20 cellular contexts compared by ENCODE assay signal in the genomic region with DNA sequence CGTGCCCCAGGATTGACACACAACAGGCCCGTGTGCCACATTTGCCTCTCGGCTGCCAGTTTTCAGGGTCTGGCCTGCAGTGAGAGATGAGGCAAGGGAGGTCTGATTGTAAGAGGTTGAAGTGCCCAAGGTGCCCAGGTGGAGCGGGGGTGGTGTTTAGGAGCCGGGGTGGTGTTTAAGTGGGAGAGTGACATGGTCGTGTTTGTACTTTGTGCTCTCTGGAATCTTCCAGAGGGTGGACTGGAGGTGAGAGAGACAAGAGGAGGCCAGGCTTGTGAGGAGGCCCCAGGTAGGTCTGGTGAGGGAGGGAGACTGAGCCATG. TPM values are rescaled to one million over a fixed set of nuclear protein-coding genes. Genes with fewer than 3 reads are reported as not detected.
A peak's percentile ranks its signal among the peaks of the same experiment; 100 is the strongest.
DNase-seq lines count a peak whose midpoint lies in the region; ATAC-seq and TF ChIP-seq lines count a peak whose summit lies in the region.
"Had no signal": no experiment of that assay in that cellular context is flagged by ENCODE, and none has a peak within 500 bp of the region (broad histone marks: within the 10 kb centered on the region; RNA-seq: fewer than 3 reads in every experiment).

No MANE protein-coding gene starts in this region.

- 78% methylated on average over 5 of the region's 6 CpGs; no CpG with 5 or more reads in 1 of the 2 experiments for WGBS in IMR-90 (ENCODE audit: extremely low coverage in 2 of 2, insufficient read length in 1 of 2), 2 experiments
- no CpG with 5 or more reads among the region's 6 CpGs for WGBS in neuronal stem cell (ENCODE audit: extremely low coverage in 2 of 2, insufficient read length in 2 of 2, insufficient replicate concordance in 1 of 2), 2 donors

- in situ Hi-C loops in IMR-90 (cut with MboI; ENCODE audit: low sequenced_read_pairs): no loop called here

- TF ChIP-seq CTCF in Caco-2 (IDR thresholded peaks at IDR 0.05; ENCODE audit: insufficient read depth in 1 of 2, low read depth in 1 of 2, low read length in 1 of 2, severe bottlenecking in 1 of 2, unreplicated experiment in 1 of 2) (no peak), IMR-90 (conservative IDR thresholded peaks at IDR 0.05; ENCODE audit: low read depth, low read length) (no peak), endothelial cell (IDR thresholded peaks at IDR 0.05; ENCODE audit: unreplicated experiment) (no peak)

- TF ChIP-seq POLR2A in IMR-90 (IDR thresholded peaks at IDR 0.05; ENCODE audit: low read depth, low read length): no peak

- H4K5ac ChIP-seq in IMR-90 (ENCODE audit: low read depth, low read length): no peak overlapping the region

- H3K56ac ChIP-seq in IMR-90 (ENCODE audit: extremely low read depth, insufficient read depth, low read length): no peak overlapping the region

- H2AK9ac ChIP-seq in IMR-90 (replicated peaks; ENCODE audit: low read depth, low read length, poor library complexity): peak overlapping the region; percentile 96

- H3K4me2 ChIP-seq in IMR-90 (ENCODE audit: low read depth, low read length) (no peak overlapping the region), neuronal stem cell (ENCODE audit: insufficient read depth, low read length, poor library complexity, severe bottlenecking) (no peak overlapping the region)

- ATAC-seq in IMR-90 (ENCODE audit: low read depth) (no peak), HG03432 (IDR thresholded peaks at IDR 0.05; ENCODE audit: unreplicated experiment) (no peak)
- ATAC-seq: T-cell had no signal

- H3K9ac ChIP-seq in IMR-90 (ENCODE audit: low read depth, low read length): no peak overlapping the region
- H3K9ac ChIP-seq in neuronal stem cell (ENCODE audit: low read depth, low read length, poor library complexity): no peak overlapping the region

- H3K27ac ChIP-seq in IMR-90 (ENCODE audit: insufficient read depth, low read length) (no peak overlapping the region), neuronal stem cell (replicated peaks; ENCODE audit: low read length) (no peak overlapping the region)
- H3K27ac ChIP-seq: adrenal gland, neutrophil had no signal

- peak overlapping the region; percentile 78 for H2AK5ac ChIP-seq in IMR-90 (ENCODE audit: low read depth, low read length)
- peak overlapping the region; percentile 72 for H2AK5ac ChIP-seq in neuronal stem cell (ENCODE audit: low read depth, low read length)

- TF ChIP-seq RAD21 in IMR-90 (IDR thresholded peaks at IDR 0.05; ENCODE audit: low read length): no peak

- dilution Hi-C loops in IMR-90 (cut with HindIII; ENCODE audit: low sequenced_read_pairs, unreplicated experiment): no loop called here

- H3K36me3 ChIP-seq in Caco-2 (ENCODE audit: control insufficient read depth, insufficient read depth, low read length) (no peaks in the 10 kb centered on the region), IMR-90 (ENCODE audit: control insufficient read depth, insufficient read depth, low read length) (no peaks in the 10 kb centered on the region), neuronal stem cell (replicated peaks in 1 of 2; ENCODE audit: control insufficient read depth in 2 of 2, insufficient read depth in 2 of 2, low read length in 2 of 2) (no peaks in the 10 kb centered on the region)
- H3K36me3 ChIP-seq: adrenal gland, neutrophil had no signal

- H2BK5ac ChIP-seq in IMR-90 (ENCODE audit: low read depth, low read length, poor library complexity, severe bottlenecking): peak overlapping the region; percentile 12
- H2BK5ac ChIP-seq in neuronal stem cell (ENCODE audit: low read length): no peak overlapping the region

- H3K23ac ChIP-seq in IMR-90 (ENCODE audit: low read depth, low read length) (no peak overlapping the region), neuronal stem cell (ENCODE audit: low read depth, low read length, poor library complexity) (no peak overlapping the region)

- peak overlapping the region; percentile 83; the same call in 1 of the 2 replicates for H2BK20ac ChIP-seq in IMR-90 (ENCODE audit: low read depth, low read length)

- H3K36me3 Mint-ChIP-seq in Caco-2 (ENCODE audit: insufficient read depth, unreplicated experiment): no peaks in the 10 kb centered on the region
- peaks cover 3% of the 10 kb centered on the region for H3K36me3 Mint-ChIP-seq in endothelial cell (ENCODE audit: low read depth, unreplicated experiment)
- H3K36me3 Mint-ChIP-seq in activated naive CD4-positive, alpha-beta T cell treated with anti-CD3 and anti-CD28 coated beads, Interleukin-2, amount 10 ng/mL, durations not matched to agents 7 days and 5 days: no peaks in the 10 kb centered on the region
- H3K36me3 Mint-ChIP-seq: memory B cell, T-cell had no signal

- H4K91ac ChIP-seq in IMR-90 (ENCODE audit: insufficient read depth, low read depth, low read length): peak overlapping the region; percentile 51
- no peak overlapping the region for H4K91ac ChIP-seq in neuronal stem cell (ENCODE audit: low read depth, low read length, poor library complexity)

- H3K27ac Mint-ChIP-seq in Caco-2 (ENCODE audit: unreplicated experiment) (peak overlapping the region; percentile 19), endothelial cell (ENCODE audit: unreplicated experiment) (peak overlapping the region; percentile 67)
- H3K27ac Mint-ChIP-seq in activated naive CD4-positive, alpha-beta T cell treated with anti-CD3 and anti-CD28 coated beads, Interleukin-2, amount 10 ng/mL, durations not matched to agents 7 days and 5 days: no peak overlapping the region
- H3K27ac Mint-ChIP-seq: activated CD4-positive, alpha-beta memory T cell treated with anti-CD3 and anti-CD28 coated beads, Interleukin-2, amount 10 ng/mL, durations not matched to agents 7 days and 5 days; activated T-cell treated with anti-CD3 and anti-CD28 coated beads, Interleukin-2, amount 50 U/mL, for 72 hours; memory B cell; T-cell had no signal

- peak overlapping the region; percentile 68 for H2BK120ac ChIP-seq in IMR-90 (ENCODE audit: low read depth, low read length)
- H2BK120ac ChIP-seq in neuronal stem cell (ENCODE audit: low read depth, low read length): no peak overlapping the region

- no peak for DNase-seq in Caco-2
- DNase-seq in IMR-90: no peak
- DNase-seq in endothelial cell (ENCODE audit: low spot score): no peak
- no peak for DNase-seq in neuronal stem cell (ENCODE audit: low spot score)
- DNase-seq in globus pallidus (ENCODE audit: low spot score): no peak
- no peak for DNase-seq in activated naive CD4-positive, alpha-beta T cell treated with anti-CD3 and anti-CD28 coated beads, Interleukin-2, amount 10 ng/mL, durations not matched to agents 7 days and 5 days
- DNase-seq: activated CD4-positive, alpha-beta memory T cell treated with anti-CD3 and anti-CD28 coated beads, Interleukin-2, amount 10 ng/mL, durations not matched to agents 7 days and 5 days; adrenal gland; AML-193; COR-L47; Karpas-422; NCI-H1092 treated with DMSO at 0.1 percent for 48 hours; NCI-H524; retina; T-cell had no signal

- H2BK15ac ChIP-seq in IMR-90 (ENCODE audit: low read depth, low read length) (no peak overlapping the region), neuronal stem cell (ENCODE audit: low read length) (peak overlapping the region; percentile 23)

- no peak overlapping the region for H3K4me3 ChIP-seq in Caco-2 (ENCODE audit: low read depth, low read length)
- no peak overlapping the region for H3K4me3 ChIP-seq in IMR-90 (ENCODE audit: insufficient read depth, low read depth, low read length)
- H3K4me3 ChIP-seq in neuronal stem cell (ENCODE audit: low read length in 2 of 2): no peak overlapping the region
- H3K4me3 ChIP-seq: adrenal gland had no signal

- H3K14ac ChIP-seq in IMR-90 (replicated peaks; ENCODE audit: low read depth, low read length): peak overlapping the region; percentile 58
- no peak overlapping the region for H3K14ac ChIP-seq in neuronal stem cell (ENCODE audit: low read length)

- POLR2A ChIA-PET in Caco-2 (lab: Charles Lee): no interaction called here
- POLR2A ChIA-PET in IMR-90 (lab: Charles Lee; ENCODE audit: unreplicated experiment): no interaction called here

- H3K4me3 Mint-ChIP-seq in Caco-2 (ENCODE audit: unreplicated experiment) (no peak overlapping the region), endothelial cell (ENCODE audit: unreplicated experiment) (no peak overlapping the region)
- H3K4me3 Mint-ChIP-seq in activated naive CD4-positive, alpha-beta T cell treated with anti-CD3 and anti-CD28 coated beads, Interleukin-2, amount 10 ng/mL, durations not matched to agents 7 days and 5 days: no peak overlapping the region
- H3K4me3 Mint-ChIP-seq: activated CD4-positive, alpha-beta memory T cell treated with anti-CD3 and anti-CD28 coated beads, Interleukin-2, amount 10 ng/mL, durations not matched to agents 7 days and 5 days; activated T-cell treated with anti-CD3 and anti-CD28 coated beads, Interleukin-2, amount 50 U/mL, for 72 hours; central memory CD8-positive, alpha-beta T cell; memory B cell; T-cell had no signal

- BruUV-seq in Caco-2 (replicated peaks; lab: Mats Ljungman, UMichigan) (no TSS peak), IMR-90 (replicated peaks; lab: Mats Ljungman, UMichigan) (no TSS peak)

- H3K79me1 ChIP-seq in IMR-90 (ENCODE audit: low read depth in 1 of 2, low read length in 2 of 2) (no peaks in the 10 kb centered on the region; a peak in 1 of 4 replicates), neuronal stem cell (ENCODE audit: low read depth, low read length) (no peaks in the 10 kb centered on the region)

- H4K20me1 ChIP-seq in IMR-90 (ENCODE audit: insufficient read depth, low read length): no peaks in the 10 kb centered on the region

- H3K9me1 ChIP-seq in IMR-90 (ENCODE audit: insufficient read depth, low read length): peaks cover 4% of the 10 kb centered on the region; the same call in 1 of the 2 replicates

- H3K4me1 Mint-ChIP-seq in Caco-2 (ENCODE audit: low read depth, unreplicated experiment): peaks cover 11% of the 10 kb centered on the region
- H3K4me1 Mint-ChIP-seq in endothelial cell (ENCODE audit: unreplicated experiment): peaks cover 22% of the 10 kb centered on the region
- H3K4me1 Mint-ChIP-seq in activated naive CD4-positive, alpha-beta T cell treated with anti-CD3 and anti-CD28 coated beads, Interleukin-2, amount 10 ng/mL, durations not matched to agents 7 days and 5 days: peaks cover 10% of the 10 kb centered on the region

- H4K8ac ChIP-seq in IMR-90 (ENCODE audit: low read depth in 2 of 2, low read length in 2 of 2) (peak overlapping the region; percentile 47 to 74; a peak in 3 of 4 replicates), neuronal stem cell (ENCODE audit: low read depth, low read length) (no peak overlapping the region)

- no peaks in the 10 kb centered on the region for H3K27me3 ChIP-seq in Caco-2 (replicated peaks; ENCODE audit: control insufficient read depth, insufficient read depth, low read length)
- no peaks in the 10 kb centered on the region for H3K27me3 ChIP-seq in IMR-90 (ENCODE audit: control insufficient read depth, insufficient read depth, low read length)
- no peaks in the 10 kb centered on the region for H3K27me3 ChIP-seq in neuronal stem cell (ENCODE audit: control insufficient read depth in 3 of 3, insufficient read depth in 3 of 3, low read depth in 1 of 3, low read length in 3 of 3)
- H3K27me3 ChIP-seq: adrenal gland, neutrophil had no signal

- H2AFZ ChIP-seq in IMR-90 (replicated peaks; ENCODE audit: low read length, poor library complexity) (peak overlapping the region; percentile 77), neuronal stem cell (ENCODE audit: low read length) (peak overlapping the region; percentile 76)

- H3K4me1 ChIP-seq in Caco-2 (peaks cover 20% of the 10 kb centered on the region), IMR-90 (ENCODE audit: control insufficient read depth, insufficient read depth, low read length) (peaks cover 17% of the 10 kb centered on the region), neuronal stem cell (ENCODE audit: control insufficient read depth in 2 of 2, insufficient read depth in 1 of 2, low read depth in 1 of 2, low read length in 2 of 2) (peaks cover 26 to 28% of the 10 kb centered on the region in 2 donors)
- H3K4me1 ChIP-seq: adrenal gland had no signal

- no peaks in the 10 kb centered on the region for H3K9me3 Mint-ChIP-seq in Caco-2 (ENCODE audit: unreplicated experiment)
- no peaks in the 10 kb centered on the region for H3K9me3 Mint-ChIP-seq in endothelial cell (ENCODE audit: unreplicated experiment)
- H3K9me3 Mint-ChIP-seq in activated naive CD4-positive, alpha-beta T cell treated with anti-CD3 and anti-CD28 coated beads, Interleukin-2, amount 10 ng/mL, durations not matched to agents 7 days and 5 days: no peaks in the 10 kb centered on the region
- H3K9me3 Mint-ChIP-seq: activated CD4-positive, alpha-beta memory T cell treated with anti-CD3 and anti-CD28 coated beads, Interleukin-2, amount 10 ng/mL, durations not matched to agents 7 days and 5 days; activated T-cell treated with anti-CD3 and anti-CD28 coated beads, Interleukin-2, amount 50 U/mL, for 72 hours; central memory CD8-positive, alpha-beta T cell; memory B cell; T-cell had no signal

- peak overlapping the region; percentile 8 for H3K4ac ChIP-seq in IMR-90 (ENCODE audit: low read depth, low read length)
- H3K4ac ChIP-seq in neuronal stem cell (ENCODE audit: low read length): no peak overlapping the region

- no peak overlapping the region for H2BK12ac ChIP-seq in neuronal stem cell (ENCODE audit: low read length)

- CTCF ChIA-PET in Caco-2 (lab: Charles Lee): no interaction called here
- CTCF ChIA-PET in IMR-90 (lab: Yijun Ruan, JAX): no interaction called here
- CTCF ChIA-PET in activated naive CD4-positive, alpha-beta T cell treated with anti-CD3 and anti-CD28 coated beads, Interleukin-2, amount 10 ng/mL, durations not matched to agents 7 days and 5 days (lab: Charles Lee): interaction anchor here (0.9 to 1.4 kb wide), 2 partner anchors 80 to 337 kb away, joined by 3 to 4 read pairs; no protein-coding TSS in a partner anchor

- H3K27me3 Mint-ChIP-seq in Caco-2 (ENCODE audit: insufficient read depth, unreplicated experiment) (no peaks in the 10 kb centered on the region), endothelial cell (ENCODE audit: unreplicated experiment) (peaks cover 10% of the 10 kb centered on the region)
- peaks cover 14% of the 10 kb centered on the region for H3K27me3 Mint-ChIP-seq in activated naive CD4-positive, alpha-beta T cell treated with anti-CD3 and anti-CD28 coated beads, Interleukin-2, amount 10 ng/mL, durations not matched to agents 7 days and 5 days
- H3K27me3 Mint-ChIP-seq: central memory CD8-positive, alpha-beta T cell; memory B cell had no signal

- H3K9me3 ChIP-seq in Caco-2 (no peaks in the 10 kb centered on the region), IMR-90 (ENCODE audit: control insufficient read depth, insufficient read depth, low read length) (no peaks in the 10 kb centered on the region), neuronal stem cell (replicated peaks in 1 of 2; ENCODE audit: control insufficient read depth in 2 of 2, insufficient read depth in 1 of 2, low read depth in 1 of 2, low read length in 2 of 2) (no peaks in the 10 kb centered on the region)
- H3K9me3 ChIP-seq: adrenal gland, neutrophil had no signal

- intact Hi-C loops in Caco-2 (cut with micrococcal nuclease; ENCODE audit: unreplicated experiment) (loop anchor here (10.0 kb wide), 1 partner anchor 148 kb away; no protein-coding TSS in a partner anchor), IMR-90 (cut with micrococcal nuclease) (no loop called here)

- H3K18ac ChIP-seq in IMR-90 (ENCODE audit: low read depth, low read length) (no peak overlapping the region), neuronal stem cell (ENCODE audit: low read length) (peak overlapping the region; percentile 20)

RNA-seq across cellular contexts. Expression of a gene that starts 10.5 kb away (rescaled TPM):
- total RNA-seq in Caco-2 (2022): 0.19 and 0.27 TPM in 2 replicates
- total RNA-seq in IMR-90 (2012; rRNA removed): not detected in 2 replicates
- not detected in 2 replicates for polyA plus RNA-seq in IMR-90 (2012; rRNA removed)
- not detected in 2 replicates for polyA plus RNA-seq in IMR-90 (2012; cell fraction: cytosol; rRNA removed)
- 0.04 TPM in 1 of 2 replicates, not detected in the other for polyA plus RNA-seq in IMR-90 (2012; cell fraction: nucleus; rRNA removed; ENCODE audit: low replicate concordance)
- total RNA-seq in endothelial cell (ENCODE audit: unreplicated experiment): 0.08 TPM
- polyA plus RNA-seq in neuronal stem cell (2013, experiment 1 of 2): under 0.01 TPM
- not detected for polyA plus RNA-seq in neuronal stem cell (2013, experiment 2 of 2)
- total RNA-seq: activated CD4-positive, alpha-beta memory T cell treated with anti-CD3 and anti-CD28 coated beads, Interleukin-2, amount 10 ng/mL, durations not matched to agents 7 days and 5 days; activated T-cell treated with anti-CD3 and anti-CD28 coated beads, Interleukin-2, amount 50 U/mL, for 72 hours had no signal

RNA-seq across cellular contexts. Expression of a gene that starts 42.1 kb away (rescaled TPM):
- 24.3 and 28.1 TPM in 2 replicates for total RNA-seq in Caco-2 (2022)
- 9.5 and 10.3 TPM in 2 replicates for total RNA-seq in IMR-90 (2012; rRNA removed)
- polyA plus RNA-seq in IMR-90 (2012; rRNA removed): 12.6 and 14.1 TPM in 2 replicates
- polyA plus RNA-seq in IMR-90 (2012; cell fraction: cytosol; rRNA removed): 7.5 and 10.0 TPM in 2 replicates
- polyA plus RNA-seq in IMR-90 (2012; cell fraction: nucleus; rRNA removed; ENCODE audit: low replicate concordance): 16.3 and 36.3 TPM in 2 replicates
- 1.6 TPM for total RNA-seq in endothelial cell (ENCODE audit: unreplicated experiment)
- 9.5 TPM for polyA plus RNA-seq in neuronal stem cell (2013, experiment 1 of 2)
- 9.7 TPM for polyA plus RNA-seq in neuronal stem cell (2013, experiment 2 of 2)
